Comparison of ENCODE assay signal across 8 cellular contexts in the genomic region with DNA sequence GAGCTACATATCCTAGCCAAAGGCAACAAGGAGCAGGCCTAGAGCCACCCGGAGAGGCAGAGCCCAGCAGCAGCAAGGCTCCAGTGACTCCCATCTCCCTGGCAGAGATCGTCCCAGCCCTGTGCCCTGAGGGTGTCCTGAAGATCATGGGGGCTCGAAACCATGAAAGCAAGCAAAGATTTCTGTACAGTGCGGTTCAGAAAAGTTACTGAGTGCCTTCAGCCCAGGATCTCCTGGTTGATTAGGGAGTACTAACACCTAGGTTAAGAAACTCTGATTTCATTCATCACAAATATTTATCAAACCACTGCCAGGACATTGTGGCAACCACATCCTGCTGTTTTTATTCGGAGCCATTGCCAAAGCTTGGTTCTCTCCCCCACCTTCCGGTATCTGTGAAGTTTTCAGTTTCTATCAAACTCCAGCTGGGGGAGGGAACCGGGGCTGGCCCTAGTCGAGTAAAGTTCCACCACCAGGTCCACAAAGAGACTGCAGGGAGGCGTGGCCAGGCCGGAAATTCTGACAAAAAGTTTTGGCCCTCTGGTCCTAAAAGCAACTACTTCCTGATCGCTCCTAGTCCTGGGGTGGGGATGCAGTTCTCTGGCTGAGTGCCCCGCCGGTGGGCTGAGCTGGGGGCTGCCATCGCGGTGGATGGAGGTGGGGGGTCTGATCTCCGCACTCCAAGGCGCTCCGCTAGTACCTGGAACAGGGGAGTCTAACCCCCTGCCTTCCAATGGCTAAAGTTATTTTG. TPM values are rescaled to one million over a fixed set of nuclear protein-coding genes. Genes with fewer than 3 reads are reported as not detected.
DNase-seq lines count a peak whose midpoint lies in the region; ATAC-seq and TF ChIP-seq lines count a peak whose summit lies in the region.

No MANE protein-coding gene starts in this region.

- peak; percentile 33 for TF ChIP-seq CTCF in fibroblast of pulmonary artery (IDR thresholded peaks at IDR 0.05; ENCODE audit: low read length, missing control alignments)

- peaks cover 55 to 61% of the 10 kb centered on the region in 2 donors for H3K4me1 Mint-ChIP-seq in natural killer cell treated with Interleukin-12 subunit alpha and Interleukin-12 subunit beta and Interleukin-15 and Interleukin-18, amount 100 ng/mL, for 72 hours (ENCODE audit: low read depth in 2 of 2)

- DNase-seq in AG08396 (ENCODE audit: low spot score) = peak; percentile 94
- peak; percentile 77 to 80 for DNase-seq in activated T-helper 1 cell treated with anti-CD3 and anti-CD28 coated beads, Interleukin-2, amount 50 U/mL, for 16 hours (ENCODE audit: low read depth in 1 of 2, low spot score in 1 of 2)
- peak; percentile 94 for DNase-seq in fibroblast of pulmonary artery (ENCODE audit: low read depth)
- peak; percentile 96 for DNase-seq in natural killer cell treated with Interleukin-12 subunit alpha and Interleukin-12 subunit beta and Interleukin-15 and Interleukin-18, amount 100 ng/mL, for 72 hours (ENCODE audit: low spot score)
- peak; percentile 92 for DNase-seq in stimulated activated naive CD4-positive, alpha-beta T cell treated with Interleukin-2 at 50 U/mL for 16 hours (lab: John Stamatoyannopoulos, UW)

- no peaks in the 10 kb centered on the region for H3K9me3 Mint-ChIP-seq in natural killer cell treated with Interleukin-12 subunit alpha and Interleukin-12 subunit beta and Interleukin-15 and Interleukin-18, amount 100 ng/mL, for 72 hours

- H3K4me3 ChIP-seq in fibroblast of pulmonary artery (replicated peaks; ENCODE audit: low read depth, low read length) = peak overlapping the region; percentile 84

- H3K4me3 Mint-ChIP-seq in natural killer cell treated with Interleukin-12 subunit alpha and Interleukin-12 subunit beta and Interleukin-15 and Interleukin-18, amount 100 ng/mL, for 72 hours = peak overlapping the region; percentile 96

- H3K27me3 Mint-ChIP-seq in natural killer cell treated with Interleukin-12 subunit alpha and Interleukin-12 subunit beta and Interleukin-15 and Interleukin-18, amount 100 ng/mL, for 72 hours = no peaks in the 10 kb centered on the region

- peaks cover 7% of the 10 kb centered on the region for H3K36me3 Mint-ChIP-seq in natural killer cell treated with Interleukin-12 subunit alpha and Interleukin-12 subunit beta and Interleukin-15 and Interleukin-18, amount 100 ng/mL, for 72 hours

- peak overlapping the region; percentile 95 for H3K27ac Mint-ChIP-seq in natural killer cell treated with Interleukin-12 subunit alpha and Interleukin-12 subunit beta and Interleukin-15 and Interleukin-18, amount 100 ng/mL, for 72 hours

- ATAC-seq in GM18867 (IDR thresholded peaks at IDR 0.05; ENCODE audit: unreplicated experiment) (peak; percentile 64), HG03097 (IDR thresholded peaks at IDR 0.05; ENCODE audit: low FRiP score, unreplicated experiment) (peak; percentile 65)
- ATAC-seq in natural killer cell treated with Interleukin-12 subunit alpha and Interleukin-12 subunit beta and Interleukin-15 and Interleukin-18, amount 100 ng/mL, for 72 hours = peak; percentile 87 to 89

TF ChIP-seq in PFSK-1, 5 proteins besides CTCF, POLR2A, EP300 and RAD21:
- TF ChIP-seq, protein P1, sequence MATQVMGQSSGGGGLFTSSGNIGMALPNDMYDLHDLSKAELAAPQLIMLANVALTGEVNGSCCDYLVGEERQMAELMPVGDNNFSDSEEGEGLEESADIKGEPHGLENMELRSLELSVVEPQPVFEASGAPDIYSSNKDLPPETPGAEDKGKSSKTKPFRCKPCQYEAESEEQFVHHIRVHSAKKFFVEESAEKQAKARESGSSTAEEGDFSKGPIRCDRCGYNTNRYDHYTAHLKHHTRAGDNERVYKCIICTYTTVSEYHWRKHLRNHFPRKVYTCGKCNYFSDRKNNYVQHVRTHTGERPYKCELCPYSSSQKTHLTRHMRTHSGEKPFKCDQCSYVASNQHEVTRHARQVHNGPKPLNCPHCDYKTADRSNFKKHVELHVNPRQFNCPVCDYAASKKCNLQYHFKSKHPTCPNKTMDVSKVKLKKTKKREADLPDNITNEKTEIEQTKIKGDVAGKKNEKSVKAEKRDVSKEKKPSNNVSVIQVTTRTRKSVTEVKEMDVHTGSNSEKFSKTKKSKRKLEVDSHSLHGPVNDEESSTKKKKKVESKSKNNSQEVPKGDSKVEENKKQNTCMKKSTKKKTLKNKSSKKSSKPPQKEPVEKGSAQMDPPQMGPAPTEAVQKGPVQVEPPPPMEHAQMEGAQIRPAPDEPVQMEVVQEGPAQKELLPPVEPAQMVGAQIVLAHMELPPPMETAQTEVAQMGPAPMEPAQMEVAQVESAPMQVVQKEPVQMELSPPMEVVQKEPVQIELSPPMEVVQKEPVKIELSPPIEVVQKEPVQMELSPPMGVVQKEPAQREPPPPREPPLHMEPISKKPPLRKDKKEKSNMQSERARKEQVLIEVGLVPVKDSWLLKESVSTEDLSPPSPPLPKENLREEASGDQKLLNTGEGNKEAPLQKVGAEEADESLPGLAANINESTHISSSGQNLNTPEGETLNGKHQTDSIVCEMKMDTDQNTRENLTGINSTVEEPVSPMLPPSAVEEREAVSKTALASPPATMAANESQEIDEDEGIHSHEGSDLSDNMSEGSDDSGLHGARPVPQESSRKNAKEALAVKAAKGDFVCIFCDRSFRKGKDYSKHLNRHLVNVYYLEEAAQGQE (IDR thresholded peaks at IDR 0.05; ENCODE audit: insufficient read depth in 1 of 2, low read depth in 2 of 2, low read length in 2 of 2) = no peak
- TF ChIP-seq TAF1 (IDR thresholded peaks at IDR 0.05; ENCODE audit: borderline replicate concordance, insufficient read depth, low read length) = peak; percentile 70; the same call in 1 of the 2 replicates
- peak; percentile 78; the same call in 1 of the 2 replicates for TF ChIP-seq SIN3A (IDR thresholded peaks at IDR 0.05; ENCODE audit: borderline replicate concordance, insufficient read depth, low read length)
- peak; percentile 73; the same call in 1 of the 2 replicates for TF ChIP-seq POLR2AphosphoS5 (IDR thresholded peaks at IDR 0.05; ENCODE audit: low read depth, low read length)
- TF ChIP-seq FOXP2 (optimal IDR thresholded peaks at IDR 0.05; ENCODE audit: borderline replicate concordance, extremely low read depth, extremely low read length, insufficient read depth) = peak; percentile 15
TF ChIP-seq in PFSK-1: peak in this region for 4.

RNA-seq across cellular contexts. Expression of gene RAB43, which starts 1.2 kb away (rescaled TPM):
- polyA plus RNA-seq in PFSK-1 (2012; ENCODE audit: insufficient read length, low read depth) = 39.5 TPM
- 10 to 100 TPM; 50.7 to 53.9 TPM for total RNA-seq in natural killer cell treated with Interleukin-12 subunit alpha and Interleukin-12 subunit beta and Interleukin-15 and Interleukin-18, amount 100 ng/mL, for 72 hours

RNA-seq across cellular contexts. Expression of gene ISY1, which starts 40.4 kb away (rescaled TPM):
- 24.6 TPM for polyA plus RNA-seq in PFSK-1 (2012; ENCODE audit: insufficient read length, low read depth)
- total RNA-seq in natural killer cell treated with Interleukin-12 subunit alpha and Interleukin-12 subunit beta and Interleukin-15 and Interleukin-18, amount 100 ng/mL, for 72 hours = 10 to 100 TPM; 54.7 to 59.7 TPM

RNA-seq across cellular contexts. Expression of gene GP9, which starts 59.9 kb away (rescaled TPM):
- polyA plus RNA-seq in PFSK-1 (2012; ENCODE audit: insufficient read length, low read depth) = not detected
- total RNA-seq in natural killer cell treated with Interleukin-12 subunit alpha and Interleukin-12 subunit beta and Interleukin-15 and Interleukin-18, amount 100 ng/mL, for 72 hours = under 1 TPM in 1 of 2 donors, not detected in 1; 0.45 TPM

Comparison
In these comparisons a context has a peak if more than half of its experiments do, and no peak if none do; other contexts are left out.
1. Peak in every context shown above with its lines: DNase-seq, ATAC-seq and H3K4me3 ChIP-seq.